Comparison of ENCODE assay signal across 12 cellular contexts in genomic region chr2:24509425-24509824, GRCh38. TPM values are rescaled to one million over a fixed set of nuclear protein-coding genes. Genes with fewer than 3 reads are reported as not detected.
A peak's percentile ranks its signal among the peaks of the same experiment; 100 is the strongest.
DNase-seq lines count a peak whose midpoint lies in the region; ATAC-seq, FAIRE-seq and TF ChIP-seq lines count a peak whose summit lies in the region.
"Had no signal": no experiment of that assay in that cellular context is flagged by ENCODE, and none has a peak within 500 bp of the region (broad histone marks: within the 10 kb centered on the region; RNA-seq: fewer than 3 reads in every experiment).

No MANE protein-coding gene starts in this region.

- H3K27me3 Mint-ChIP-seq in chondrocyte (ENCODE audit: low read depth): no peaks in the 10 kb centered on the region
- H3K27me3 Mint-ChIP-seq: activated CD4-positive, alpha-beta T cell treated with anti-CD3 and anti-CD28 coated beads, Interleukin-2, amount 10 ng/mL, durations not matched to agents 7 days and 5 days had no signal

- no peak overlapping the region for H3K27ac Mint-ChIP-seq in chondrocyte (ENCODE audit: unreplicated experiment)
- H3K27ac Mint-ChIP-seq: activated CD4-positive, alpha-beta T cell treated with anti-CD3 and anti-CD28 coated beads, Interleukin-2, amount 10 ng/mL, durations not matched to agents 7 days and 5 days had no signal

- H3K36me3 Mint-ChIP-seq in chondrocyte (ENCODE audit: low read depth): no peaks in the 10 kb centered on the region

- H3K4me3 Mint-ChIP-seq in chondrocyte (ENCODE audit: unreplicated experiment): no peak overlapping the region
- H3K4me3 Mint-ChIP-seq: activated CD4-positive, alpha-beta T cell treated with anti-CD3 and anti-CD28 coated beads, Interleukin-2, amount 10 ng/mL, durations not matched to agents 7 days and 5 days had no signal

- H3K9me3 Mint-ChIP-seq in chondrocyte (ENCODE audit: low read depth): no peaks in the 10 kb centered on the region
- H3K9me3 Mint-ChIP-seq: activated CD4-positive, alpha-beta T cell treated with anti-CD3 and anti-CD28 coated beads, Interleukin-2, amount 10 ng/mL, durations not matched to agents 7 days and 5 days had no signal

- peaks cover 22% of the 10 kb centered on the region for H3K4me1 Mint-ChIP-seq in chondrocyte (ENCODE audit: low read depth)

- no peak for TF ChIP-seq POLR2A in GM12891 (IDR thresholded peaks at IDR 0.05; ENCODE audit: low read depth, low read length)

- DNase-seq in GM12891 (ENCODE audit: insufficient read length, low spot score): no peak
- DNase-seq in stimulated activated naive CD4-positive, alpha-beta T cell (lab: John Stamatoyannopoulos, UW): no peak
- no peak for DNase-seq in activated naive CD4-positive, alpha-beta T cell treated with Interleukin-2 at 50 U/mL for 16 hours
- DNase-seq in NCI-H510A (lab: John Stamatoyannopoulos, UW): no peak
- no peak for DNase-seq in chondrocyte (ENCODE audit: low spot score)
- DNase-seq: activated CD4-positive, alpha-beta T cell treated with anti-CD3 and anti-CD28 coated beads, Interleukin-2, amount 10 ng/mL, durations not matched to agents 7 days and 5 days; nucleus accumbens; SJCRH30; thyroid gland had no signal

- FAIRE-seq in GM12891 (lab: Jason Lieb, UNC): peak; percentile 81

- TF ChIP-seq CTCF in chondrocyte (IDR thresholded peaks at IDR 0.05): no peak

- ATAC-seq in GM19324 (IDR thresholded peaks at IDR 0.05; ENCODE audit: low FRiP score, unreplicated experiment): peak; percentile 69
- ATAC-seq in HG02763 (IDR thresholded peaks at IDR 0.05; ENCODE audit: unreplicated experiment): peak; percentile 69
- ATAC-seq in HG03520 (IDR thresholded peaks at IDR 0.05; ENCODE audit: unreplicated experiment): peak; percentile 83

TF ChIP-seq in GM12891, 5 proteins besides CTCF, POLR2A, EP300 and RAD21:
- peak; percentile 83 for TF ChIP-seq SPI1 (IDR thresholded peaks at IDR 0.05; ENCODE audit: low read depth, low read length)
- no peak for TF ChIP-seq PAX5 (IDR thresholded peaks at IDR 0.05; ENCODE audit: insufficient read depth, low read length, severe bottlenecking)
- no peak for TF ChIP-seq TAF1 (IDR thresholded peaks at IDR 0.05; ENCODE audit: low read depth, low read length)
- no peak for TF ChIP-seq POU2F2 (IDR thresholded peaks at IDR 0.05; ENCODE audit: low read depth, low read length)
- TF ChIP-seq POLR2AphosphoS5 (IDR thresholded peaks at IDR 0.05; ENCODE audit: low read depth, low read length): no peak
TF ChIP-seq in GM12891: peak in this region for 1.

RNA-seq across cellular contexts. Expression of gene NCOA1, which starts 18.4 kb away (rescaled TPM):
- polyA plus RNA-seq in GM12891 (2012; ENCODE audit: low read depth, missing spikeins): 11.7 TPM
- 20.1 to 20.3 TPM (median 20.2 TPM) in 3 replicates for total RNA-seq in chondrocyte
